14 cellular contexts compared by ENCODE assay signal in the genomic region with DNA sequence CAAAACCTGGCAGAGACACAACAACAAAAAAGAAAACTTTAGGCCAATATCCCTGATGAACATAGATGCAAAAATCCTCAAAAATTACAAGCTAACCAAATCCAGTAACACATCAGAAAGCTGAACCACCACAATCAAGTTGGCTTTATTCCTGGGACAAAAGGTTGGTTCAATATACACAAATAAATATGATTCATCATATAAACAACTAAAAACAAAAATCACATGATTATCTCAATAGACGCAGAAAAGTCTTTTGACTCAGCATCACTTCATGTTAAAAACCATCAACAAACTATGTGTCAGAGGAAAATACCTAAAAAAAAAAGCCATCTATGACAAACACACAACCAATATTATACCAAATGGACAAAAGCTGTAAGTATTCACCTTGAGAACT.
"Had no signal": no experiment of that assay in that cellular context is flagged by ENCODE, and none has a peak within 500 bp of the region (broad histone marks: within the 10 kb centered on the region; RNA-seq: fewer than 3 reads in every experiment).

No MANE protein-coding gene starts in this region.

- ATAC-seq: activated CD4-positive, alpha-beta T cell treated with anti-CD3 and anti-CD28 coated beads for 36 hours; effector memory CD8-positive, alpha-beta T cell; right cardiac atrium had no signal

- H3K9me3 ChIP-seq: suprapubic skin, upper lobe of left lung had no signal

- H3K36me3 ChIP-seq: suprapubic skin, upper lobe of left lung had no signal

- DNase-seq: activated CD4-positive, alpha-beta memory T cell treated with anti-CD3 and anti-CD28 coated beads, Interleukin-2, amount 10 ng/mL, durations not matched to agents 7 days and 5 days; activated CD4-positive, alpha-beta T cell treated with anti-CD3 and anti-CD28 coated beads for 36 hours; activated naive CD4-positive, alpha-beta T cell treated with anti-CD3 and anti-CD28 coated beads, Interleukin-2, amount 50 U/mL, for 16 hours; activated T-cell treated with anti-CD3 and anti-CD28 coated beads, Interleukin-2, amount 50 U/mL, for 24 hours; central memory CD4-positive, alpha-beta T cell; cortex of kidney; effector memory CD8-positive, alpha-beta T cell; head of caudate nucleus; occipital lobe; right cardiac atrium; small intestine; upper lobe of left lung had no signal

- H3K4me1 ChIP-seq: suprapubic skin, upper lobe of left lung had no signal

- H3K27ac ChIP-seq: epithelial cell of prostate, suprapubic skin, upper lobe of left lung had no signal

- H3K4me3 ChIP-seq: suprapubic skin, upper lobe of left lung had no signal

- FAIRE-seq: small intestine had no signal

- H3K27me3 ChIP-seq: suprapubic skin, upper lobe of left lung had no signal
